8 cellular contexts compared by ENCODE assay signal in the genomic region with DNA sequence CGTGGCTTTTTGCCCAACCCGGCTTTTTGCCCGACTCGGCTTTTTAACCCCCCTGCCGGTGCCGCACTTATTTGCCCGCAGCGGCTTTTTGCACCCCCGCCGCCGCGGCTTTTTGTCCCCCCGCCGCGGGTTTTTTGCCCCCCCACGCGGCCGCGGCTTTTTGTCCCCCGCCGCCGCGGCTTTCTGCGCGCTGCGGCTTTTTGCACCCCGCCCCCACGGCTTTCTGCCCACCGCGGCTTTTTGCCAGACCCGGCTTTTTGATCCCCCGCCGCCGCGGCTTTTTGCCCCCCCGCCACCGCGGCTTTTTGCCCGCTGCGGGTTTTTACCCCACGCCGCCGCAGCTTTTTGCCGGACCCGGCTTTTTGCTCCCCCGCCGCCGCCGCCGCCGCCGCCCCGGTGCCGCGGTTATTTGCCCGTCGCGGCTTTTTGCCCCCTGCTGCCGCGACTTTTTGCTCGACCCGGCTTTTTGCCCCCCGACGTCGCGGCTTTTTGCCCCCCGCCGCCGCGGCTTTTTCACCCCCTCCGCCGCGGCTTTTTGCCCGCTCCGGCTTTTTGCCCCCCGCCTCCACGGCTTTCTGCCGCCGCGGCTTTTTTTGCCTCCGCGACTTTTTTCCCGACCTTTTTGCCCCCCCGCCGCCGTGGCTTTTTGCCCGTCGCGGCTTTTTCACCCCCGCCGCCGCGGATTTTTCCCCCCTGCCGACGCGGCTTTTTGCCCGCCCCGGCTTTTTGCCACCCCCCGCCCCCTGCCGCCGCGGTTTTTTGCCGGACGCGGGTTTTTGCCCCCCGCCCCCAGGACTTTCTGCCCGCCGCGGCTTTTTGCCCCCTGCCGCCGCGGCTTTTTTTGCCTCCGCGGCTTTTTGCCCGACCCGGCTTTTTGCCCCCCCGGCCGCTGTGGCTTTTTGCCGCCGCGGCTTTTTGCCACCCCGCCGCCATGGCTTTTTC.
A peak's percentile ranks its signal among the peaks of the same experiment; 100 is the strongest.
DNase-seq lines count a peak whose midpoint lies in the region; ATAC-seq, FAIRE-seq and TF ChIP-seq lines count a peak whose summit lies in the region.

No MANE protein-coding gene starts in this region.

- H3K4me3 ChIP-seq in bronchial epithelial cell (ENCODE audit: low read depth, low read length) (peak overlapping the region; percentile 33), lower leg skin (ENCODE audit: low read depth, poor library complexity, severe bottlenecking) (peak overlapping the region; percentile 22)

- peaks cover 6% of the 10 kb centered on the region for H3K4me1 Mint-ChIP-seq in stimulated activated naive CD8-positive, alpha-beta T cell treated with anti-CD3 and anti-CD28 coated beads, Interleukin-15, amount 100 ng/mL, for 72 hours

- TF ChIP-seq CTCF in bronchial epithelial cell (IDR thresholded peaks at IDR 0.05; ENCODE audit: insufficient read depth, low read length, severe bottlenecking) (no peak), lower leg skin (IDR thresholded peaks at IDR 0.05) (no peak)

- no peaks in the 10 kb centered on the region for H3K9me3 Mint-ChIP-seq in stimulated activated naive CD8-positive, alpha-beta T cell treated with anti-CD3 and anti-CD28 coated beads, Interleukin-15, amount 100 ng/mL, for 72 hours

- intact Hi-C loops in lower leg skin (cut with DNase I; ENCODE audit: low total_unique reads): no loop called here

- WGBS in lower leg skin, 2 donors: 2 to 3% methylated on average over 123 of the region's 123 CpGs

- peak overlapping the region in 1 of 2 donors; percentile 76 for H3K27ac Mint-ChIP-seq in stimulated activated naive CD8-positive, alpha-beta T cell treated with anti-CD3 and anti-CD28 coated beads, Interleukin-15, amount 100 ng/mL, for 72 hours

- H3K4me3 Mint-ChIP-seq in stimulated activated naive CD8-positive, alpha-beta T cell treated with anti-CD3 and anti-CD28 coated beads, Interleukin-15, amount 100 ng/mL, for 72 hours: peak overlapping the region in 1 of 2 donors; percentile 68

- FAIRE-seq in bronchial epithelial cell (lab: Jason Lieb, UNC): no peak

- peak; percentile 27 for DNase-seq in stimulated activated naive CD8-positive, alpha-beta T cell treated with anti-CD3 and anti-CD28 coated beads, Interleukin-15, Interleukin-2, amounts not matched to agents 100 U/mL and 50 U/mL, for 24 hours
- DNase-seq in stimulated activated naive CD8-positive, alpha-beta T cell treated with anti-CD3 and anti-CD28 coated beads, Interleukin-15, amount 100 ng/mL, for 72 hours: no peak
- DNase-seq in bronchial epithelial cell (ENCODE audit: low read depth) (no peak), lower leg skin (ENCODE audit: low spot score in 2 of 2) (peak in 1 of 2 donors; percentile 86), GDM1 (lab: John Stamatoyannopoulos, UW) (no peak), NCI-H526 (lab: John Stamatoyannopoulos, UW) (no peak)

- H3K36me3 ChIP-seq in bronchial epithelial cell (ENCODE audit: control insufficient read depth, insufficient read depth, low read length): no peaks in the 10 kb centered on the region

- TF ChIP-seq POLR2A in lower leg skin (IDR thresholded peaks at IDR 0.05): no peak

- ATAC-seq in stimulated activated naive CD8-positive, alpha-beta T cell treated with anti-CD3 and anti-CD28 coated beads, Interleukin-15, Interleukin-2, amounts not matched to agents 100 U/mL and 50 U/mL, for 24 hours: no peak
- ATAC-seq in stimulated activated naive CD8-positive, alpha-beta T cell treated with anti-CD3 and anti-CD28 coated beads, Interleukin-15, amount 100 ng/mL, for 72 hours: no peak
- no peak for ATAC-seq in GM21423 (IDR thresholded peaks at IDR 0.05; ENCODE audit: unreplicated experiment)
- ATAC-seq in HG03439 (IDR thresholded peaks at IDR 0.05; ENCODE audit: unreplicated experiment): no peak

- peaks cover 9% of the 10 kb centered on the region for H3K27me3 ChIP-seq in bronchial epithelial cell (ENCODE audit: control insufficient read depth, insufficient read depth, low read length)

- peaks cover 37% of the 10 kb centered on the region for H3K27me3 Mint-ChIP-seq in stimulated activated naive CD8-positive, alpha-beta T cell treated with anti-CD3 and anti-CD28 coated beads, Interleukin-15, amount 100 ng/mL, for 72 hours
